ENCODE assay signal across 14 cellular contexts in the genomic region with DNA sequence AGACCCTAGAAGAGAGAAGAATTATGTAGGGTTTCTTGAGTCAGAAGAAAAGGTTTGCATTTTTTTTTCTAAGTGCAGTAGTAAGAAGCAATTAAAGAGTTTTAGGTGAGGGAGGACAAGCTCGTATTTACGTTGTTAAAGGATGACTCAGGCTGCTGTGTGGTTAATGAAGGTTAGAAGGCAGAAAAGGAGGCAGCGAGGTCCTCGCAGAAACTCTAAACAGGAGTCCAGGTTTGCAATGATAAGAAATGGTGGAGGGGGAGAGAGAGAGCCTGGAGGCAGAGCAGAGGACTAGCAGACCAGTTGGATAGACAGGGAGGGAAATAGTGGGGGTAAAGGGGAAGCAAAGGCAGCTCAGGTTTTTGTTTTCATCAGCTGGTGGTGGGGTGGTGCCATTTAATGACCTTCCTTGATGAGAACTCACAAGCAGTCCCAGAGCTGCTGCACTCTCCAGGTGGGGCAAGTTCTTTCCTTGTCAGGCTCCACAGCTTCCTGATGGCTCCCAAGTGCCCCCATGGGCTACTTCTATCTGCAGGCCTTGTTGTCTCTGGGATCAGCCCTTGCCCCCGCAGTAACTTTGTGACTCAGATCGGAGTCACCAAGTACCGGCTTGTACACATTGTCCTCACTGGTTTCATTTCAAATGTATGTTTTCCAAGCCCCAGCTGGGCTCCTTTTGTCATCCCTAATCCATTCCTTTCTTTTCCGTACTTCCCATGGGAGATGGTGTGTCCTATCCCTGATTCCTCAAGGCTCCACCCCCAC. TPM values are rescaled to one million over a fixed set of nuclear protein-coding genes. Genes with fewer than 3 reads are reported as not detected.
DNase-seq lines count a peak whose midpoint lies in the region; FAIRE-seq and TF ChIP-seq lines count a peak whose summit lies in the region.
"Had no signal": no experiment of that assay in that cellular context is flagged by ENCODE, and none has a peak within 500 bp of the region (broad histone marks: within the 10 kb centered on the region; RNA-seq: fewer than 3 reads in every experiment).

No MANE protein-coding gene starts in this region.

- H3K9me3 Mint-ChIP-seq in MCF 10A (ENCODE audit: unreplicated experiment), result no peaks in the 10 kb centered on the region

- no peaks in the 10 kb centered on the region for H3K27me3 ChIP-seq in breast epithelium
- H3K27me3 ChIP-seq: sigmoid colon, tibial nerve had no signal

- H3K36me3 Mint-ChIP-seq in MCF 10A (ENCODE audit: insufficient read depth, unreplicated experiment), result peaks cover 6% of the 10 kb centered on the region

- no peak for TF ChIP-seq POLR2A in breast epithelium (IDR thresholded peaks at IDR 0.05)
- TF ChIP-seq POLR2A in GM12891 (IDR thresholded peaks at IDR 0.05; ENCODE audit: low read depth, low read length), result no peak

- H3K27me3 Mint-ChIP-seq in MCF 10A (ENCODE audit: insufficient read depth, unreplicated experiment), result no peaks in the 10 kb centered on the region

- no peaks in the 10 kb centered on the region for H3K4me1 ChIP-seq in breast epithelium
- H3K4me1 ChIP-seq: sigmoid colon, tibial nerve had no signal

- H3K4me3 Mint-ChIP-seq in MCF 10A (ENCODE audit: unreplicated experiment), result peak overlapping the region; percentile 35

- no peaks in the 10 kb centered on the region for H3K36me3 ChIP-seq in breast epithelium
- H3K36me3 ChIP-seq: sigmoid colon, tibial nerve had no signal

- intact Hi-C loops in MCF 10A (cut with micrococcal nuclease), result no loop called here
- intact Hi-C loops in breast epithelium (cut with DNase I; ENCODE audit: low total_unique reads), result loop anchor here (10.0 kb wide), 1 partner anchor 98 kb away; no protein-coding TSS in a partner anchor

- peak overlapping the region; percentile 74 for H3K27ac Mint-ChIP-seq in MCF 10A (ENCODE audit: low read depth, unreplicated experiment)

- peaks cover 34% of the 10 kb centered on the region for H3K4me1 Mint-ChIP-seq in MCF 10A (ENCODE audit: insufficient read depth, unreplicated experiment)

- H3K4me3 ChIP-seq in breast epithelium, result no peak overlapping the region
- H3K4me3 ChIP-seq: sigmoid colon, tibial nerve had no signal

- no peaks in the 10 kb centered on the region for H3K9me3 ChIP-seq in breast epithelium

- no TSS peak for BruUV-seq in MCF 10A (replicated peaks; lab: Mats Ljungman, UMichigan)

- H3K27ac ChIP-seq in breast epithelium, result no peak overlapping the region
- H3K27ac ChIP-seq: sigmoid colon, tibial nerve had no signal

- no peak for FAIRE-seq in GM12891 (lab: Jason Lieb, UNC)

- TF ChIP-seq CTCF in MCF 10A (IDR thresholded peaks at IDR 0.05; ENCODE audit: unreplicated experiment), result no peak
- no peak for TF ChIP-seq CTCF in breast epithelium (IDR thresholded peaks at IDR 0.05)

- DNase-seq in MCF 10A (ENCODE audit: unreplicated experiment), result peak; percentile 77
- no peak for DNase-seq in breast epithelium (ENCODE audit: low spot score in 2 of 2)
- DNase-seq in SW480 (ENCODE audit: low spot score), result peak; percentile 54
- DNase-seq in glomerular visceral epithelial cell (ENCODE audit: extremely low spot score), result peak; percentile 27
- DNase-seq in GM12891 (ENCODE audit: insufficient read length, low spot score), result no peak
- no peak for DNase-seq in NCI-H146 (lab: John Stamatoyannopoulos, UW)
- DNase-seq in NCI-H510A (lab: John Stamatoyannopoulos, UW), result no peak
- DNase-seq in effector CD4-positive, alpha-beta T cell, result no peak
- DNase-seq: activated CD4-positive, CD25-positive, alpha-beta regulatory T cell; activated T-cell treated with anti-CD3 and anti-CD28 coated beads for 4 hours; NCI-H524 treated with DMSO at 0.1 percent for 48 hours; sigmoid colon had no signal

- POLR2A ChIA-PET in MCF 10A (lab: Yijun Ruan, JAX), result interaction anchor here (0.6 to 1.2 kb wide), 4 partner anchors 11 to 1357 kb away, joined by 3 to 5 read pairs (median 3); no protein-coding TSS in a partner anchor

- CTCF ChIA-PET in MCF 10A (lab: Yijun Ruan, JAX), result interaction anchor here (0.6 to 12.7 kb wide), 11 partner anchors 10 to 518 kb away, joined by 3 to 276 read pairs (median 6); no protein-coding TSS in a partner anchor

TF ChIP-seq in GM12891, 5 proteins besides CTCF, POLR2A, EP300 and RAD21:
- no peak for TF ChIP-seq TAF1 (IDR thresholded peaks at IDR 0.05; ENCODE audit: low read depth, low read length)

RNA-seq across cellular contexts. Expression of a gene that starts 8.3 kb away (rescaled TPM):
- total RNA-seq in MCF 10A (2022) (4.6 and 5.8 TPM in 2 replicates), breast epithelium (under 1 TPM in 2 of 3 donors, not detected in 1; 0.33 to 0.88 TPM)
- not detected for polyA plus RNA-seq in GM12891 (2012; ENCODE audit: low read depth, missing spikeins)

RNA-seq across cellular contexts. Expression of a gene that starts 33.0 kb away (rescaled TPM):
- total RNA-seq in MCF 10A (2022) (4.1 and 4.3 TPM in 2 replicates), breast epithelium (not detected)
- not detected for polyA plus RNA-seq in GM12891 (2012; ENCODE audit: low read depth, missing spikeins)
- total RNA-seq: SK-MEL-5 had no signal

Comparison
In these comparisons a context has a peak if more than half of its experiments do, and no peak if none do; other contexts are left out.
1. DNase-seq: peak in MCF 10A (single experiment), SW480 (single experiment) and glomerular visceral epithelial cell (single experiment); none in breast epithelium (0 of 2), GM12891 (single experiment), NCI-H146 (single experiment), NCI-H510A (single experiment) and effector CD4-positive, alpha-beta T cell (single experiment).